ENCODE assay signal across 20 cellular contexts in genomic region chr1:30834249-30834648, GRCh38.
DNase-seq lines count a peak whose midpoint lies in the region; ATAC-seq lines count a peak whose summit lies in the region.
"Had no signal": no experiment of that assay in that cellular context is flagged by ENCODE, and none has a peak within 500 bp of the region (broad histone marks: within the 10 kb centered on the region; RNA-seq: fewer than 3 reads in every experiment).

No MANE protein-coding gene starts in this region.

- no peaks in the 10 kb centered on the region for H3K4me1 Mint-ChIP-seq in activated naive CD4-positive, alpha-beta T cell treated with anti-CD3 and anti-CD28 coated beads for 36 hours (ENCODE audit: low read depth)
- H3K4me1 Mint-ChIP-seq: CD4-positive, CD25-positive, alpha-beta regulatory T cell; T-cell had no signal

- CTCF ChIA-PET in activated naive CD4-positive, alpha-beta T cell treated with anti-CD3 and anti-CD28 coated beads for 36 hours (lab: Charles Lee): no interaction called here

- H3K27me3 Mint-ChIP-seq in activated naive CD4-positive, alpha-beta T cell treated with anti-CD3 and anti-CD28 coated beads for 36 hours (ENCODE audit: low read depth): peaks cover 14% of the 10 kb centered on the region

- H3K27ac Mint-ChIP-seq in activated naive CD4-positive, alpha-beta T cell treated with anti-CD3 and anti-CD28 coated beads for 36 hours: no peak overlapping the region
- H3K27ac Mint-ChIP-seq: CD4-positive, CD25-positive, alpha-beta regulatory T cell; T-cell had no signal

- no peaks in the 10 kb centered on the region for H3K9me3 Mint-ChIP-seq in activated naive CD4-positive, alpha-beta T cell treated with anti-CD3 and anti-CD28 coated beads for 36 hours

- H3K4me3 Mint-ChIP-seq in activated naive CD4-positive, alpha-beta T cell treated with anti-CD3 and anti-CD28 coated beads for 36 hours: no peak overlapping the region
- H3K4me3 Mint-ChIP-seq: CD4-positive, CD25-positive, alpha-beta regulatory T cell; T-cell had no signal

- H3K36me3 Mint-ChIP-seq in activated naive CD4-positive, alpha-beta T cell treated with anti-CD3 and anti-CD28 coated beads for 36 hours (ENCODE audit: low read depth): no peaks in the 10 kb centered on the region
- H3K36me3 Mint-ChIP-seq: CD4-positive, CD25-positive, alpha-beta regulatory T cell; T-cell had no signal

- intact Hi-C loops in activated naive CD4-positive, alpha-beta T cell treated with anti-CD3 and anti-CD28 coated beads for 36 hours (cut with micrococcal nuclease): no loop called here

- no peak for ATAC-seq in esophagus mucosa
- ATAC-seq: SK-N-SH treated with all-trans-retinoic acid at 6 μM for 48 hours, T-cell had no signal

- DNase-seq in NCI-H2029 treated with DMSO at 0.1 percent for 48 hours (lab: John Stamatoyannopoulos, UW) (peak; percentile 20), NCI-H2029 (lab: John Stamatoyannopoulos, UW) (no peak), DMS153 treated with DMSO at 0.1 percent for 48 hours (lab: John Stamatoyannopoulos, UW; ENCODE audit: unreplicated experiment) (peak; percentile 38), NCI-H146 treated with DMSO at 0.1 percent for 48 hours (lab: John Stamatoyannopoulos, UW; ENCODE audit: unreplicated experiment) (peak; percentile 38), NCI-H69 (lab: John Stamatoyannopoulos, UW) (peak; percentile 70), hepatic stellate cell (ENCODE audit: low spot score) (no peak)
- no peak for DNase-seq in activated naive CD4-positive, alpha-beta T cell treated with anti-CD3 and anti-CD28 coated beads for 36 hours
- DNase-seq: BE2C; Caco-2; CD4-positive, CD25-positive, alpha-beta regulatory T cell; DND-41; H7; NCI-H1930; NCI-H446; NCI-H526 treated with DMSO at 0.1 percent for 48 hours; RPMI8226; SHP77 treated with DMSO at 0.1 percent for 48 hours; T-cell had no signal

Comparison
In these comparisons a context has a peak if more than half of its experiments do, and no peak if none do; other contexts are left out.
1. DNase-seq: peak in NCI-H2029 treated with DMSO at 0.1 percent for 48 hours (single experiment), DMS153 treated with DMSO at 0.1 percent for 48 hours (single experiment), NCI-H146 treated with DMSO at 0.1 percent for 48 hours (single experiment) and NCI-H69 (single experiment); none in NCI-H2029 (single experiment), activated naive CD4-positive, alpha-beta T cell treated with anti-CD3 and anti-CD28 coated beads for 36 hours (single experiment) and hepatic stellate cell (single experiment).